ENCODE assay signal across 9 cellular contexts in the genomic region with DNA sequence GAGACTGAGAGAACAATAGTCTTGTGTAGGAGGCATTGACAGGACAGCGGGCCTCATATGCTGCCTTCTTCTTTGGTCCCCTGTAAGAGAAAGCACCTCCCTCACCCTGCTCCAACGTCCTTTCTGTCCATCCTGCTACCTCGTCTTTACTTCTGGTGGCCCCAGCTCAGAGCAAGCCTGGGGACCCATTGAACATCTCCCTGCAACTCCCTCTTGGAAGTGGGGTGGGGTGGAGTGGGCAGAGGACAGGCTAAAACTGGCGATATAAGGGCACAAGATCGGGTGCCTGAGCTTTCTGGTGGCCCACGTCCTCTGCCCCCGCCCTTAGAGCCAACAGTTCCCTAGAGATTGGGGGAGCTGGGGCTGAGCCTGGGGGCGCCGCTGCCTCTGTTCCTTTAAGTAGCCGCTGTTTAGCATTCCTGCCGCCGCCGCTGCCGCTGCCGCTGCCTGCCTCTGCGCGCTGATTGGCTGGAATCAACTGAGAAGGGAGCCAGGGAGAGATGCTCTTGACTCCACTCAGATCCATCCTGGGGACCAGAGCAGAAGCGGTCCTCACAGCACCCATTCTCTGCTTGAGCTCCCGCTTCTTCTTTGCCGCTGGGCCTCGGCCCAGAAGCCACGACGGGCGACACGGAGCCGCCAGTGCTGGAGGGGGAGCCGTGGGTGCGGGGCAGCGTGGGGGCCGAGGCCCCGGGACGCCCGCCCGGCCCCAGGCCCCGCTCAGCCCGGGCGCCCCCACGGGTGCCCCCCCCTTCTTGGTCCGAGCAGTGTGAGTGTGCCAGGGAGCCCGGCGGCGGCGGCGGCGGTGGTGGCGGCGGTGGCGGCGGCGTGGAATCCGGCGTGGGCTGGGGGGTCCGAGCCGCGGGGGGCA. TPM values are rescaled to one million over a fixed set of nuclear protein-coding genes. Genes with fewer than 3 reads are reported as not detected.
DNase-seq lines count a peak whose midpoint lies in the region; ATAC-seq and TF ChIP-seq lines count a peak whose summit lies in the region.
"Had no signal": no experiment of that assay in that cellular context is flagged by ENCODE, and none has a peak within 500 bp of the region (broad histone marks: within the 10 kb centered on the region; RNA-seq: fewer than 3 reads in every experiment).

Gene DLG3 (plus strand): TSS at position 510 of the 871 bp plus-strand sequence. CDS start 367 bp downstream, outside the sequence.

- peak; percentile 6 for DNase-seq in DMS79 (lab: John Stamatoyannopoulos, UW)
- peak in 1 of 2 donors; percentile 33 for DNase-seq in activated T-cell treated with anti-CD3 and anti-CD28 coated beads, Interleukin-2, amount 50 U/mL, for 72 hours
- no peak for DNase-seq in heart left ventricle
- DNase-seq in prostate gland (ENCODE audit: low spot score), result no peak
- DNase-seq in NCI-H446 (lab: John Stamatoyannopoulos, UW), result no peak
- DNase-seq: right lobe of liver had no signal

- H3K9me3 ChIP-seq in heart left ventricle, result no peaks in the 10 kb centered on the region
- no peaks in the 10 kb centered on the region for H3K9me3 ChIP-seq in prostate gland
- H3K9me3 ChIP-seq: right lobe of liver had no signal

- H2AFZ ChIP-seq in KMS-11 (ENCODE audit: low read depth), result peak within 1 kb of the TSS; percentile 38

- H3K36me3 ChIP-seq in KMS-11 (ENCODE audit: insufficient read depth) (no peaks in the 10 kb centered on the region), heart left ventricle (no peaks in the 10 kb centered on the region), prostate gland (no peaks in the 10 kb centered on the region)
- H3K36me3 ChIP-seq: right lobe of liver had no signal

- H3K27ac ChIP-seq in KMS-11, result no peak within 1 kb of the TSS
- no peak within 1 kb of the TSS for H3K27ac ChIP-seq in heart left ventricle
- no peak within 1 kb of the TSS for H3K27ac ChIP-seq in prostate gland
- H3K27ac ChIP-seq: right lobe of liver had no signal

- H3K4me1 ChIP-seq in KMS-11 (ENCODE audit: low read depth, poor library complexity, severe bottlenecking) (peaks cover 8% of the 10 kb centered on the region), heart left ventricle (peaks cover 0 to 7% (median 0%) of the 10 kb centered on the region in 12 donors), prostate gland (replicated peaks) (no peaks in the 10 kb centered on the region)
- H3K4me1 ChIP-seq: right lobe of liver had no signal

- H3K27me3 ChIP-seq in KMS-11 (ENCODE audit: insufficient read depth, low read depth), result no peaks in the 10 kb centered on the region
- peaks cover 0 to 51% (median 8%) of the 10 kb centered on the region in 9 donors for H3K27me3 ChIP-seq in heart left ventricle
- no peaks in the 10 kb centered on the region for H3K27me3 ChIP-seq in prostate gland (replicated peaks; ENCODE audit: insufficient read depth)

- TF ChIP-seq POLR2A in heart left ventricle (IDR thresholded peaks at IDR 0.05) (no peak), prostate gland (IDR thresholded peaks at IDR 0.05) (no peak)

- no peaks in the 10 kb centered on the region for H3K79me2 ChIP-seq in KMS-11 (ENCODE audit: insufficient read depth, low read depth)

- no peaks in the 10 kb centered on the region for H3K36me3 Mint-ChIP-seq in activated T-cell treated with anti-CD3 and anti-CD28 coated beads, Interleukin-2, amount 50 U/mL, for 72 hours (ENCODE audit: insufficient read depth in 2 of 2)

- H3K4me2 ChIP-seq in KMS-11, result peak within 1 kb of the TSS; percentile 25; the same call in 1 of the 2 replicates

- no peak for TF ChIP-seq CTCF in KMS-11 (conservative IDR thresholded peaks at IDR 0.05; ENCODE audit: low read depth, low read length)
- TF ChIP-seq CTCF in heart left ventricle (IDR thresholded peaks at IDR 0.05), result no peak
- no peak for TF ChIP-seq CTCF in prostate gland (IDR thresholded peaks at IDR 0.05)

- intact Hi-C loops in heart left ventricle (cut with DNase I) (no loop called here), prostate gland (cut with DNase I) (no loop called here)

- no peaks in the 10 kb centered on the region for H4K20me1 ChIP-seq in KMS-11 (ENCODE audit: insufficient read depth)

- H3K4me3 Mint-ChIP-seq in activated T-cell treated with anti-CD3 and anti-CD28 coated beads, Interleukin-2, amount 50 U/mL, for 72 hours, result peak within 1 kb of the TSS; percentile 52 to 75

- ATAC-seq in activated T-cell treated with anti-CD3 and anti-CD28 coated beads, Interleukin-2, amount 50 U/mL, for 72 hours (replicated peaks in 1 of 2), result peak; percentile 59 to 76
- ATAC-seq in heart left ventricle, result peak in 3 of 4 donors; percentile 30 to 60 (median 58)
- no peak for ATAC-seq in GM21825 (IDR thresholded peaks at IDR 0.05; ENCODE audit: unreplicated experiment)
- no peak for ATAC-seq in HG03025 (IDR thresholded peaks at IDR 0.05; ENCODE audit: low FRiP score, unreplicated experiment)

- peaks cover 58% of the 10 kb centered on the region for H3K27me3 Mint-ChIP-seq in activated T-cell treated with anti-CD3 and anti-CD28 coated beads, Interleukin-2, amount 50 U/mL, for 72 hours (ENCODE audit: low read depth)

- H3K4me1 Mint-ChIP-seq in activated T-cell treated with anti-CD3 and anti-CD28 coated beads, Interleukin-2, amount 50 U/mL, for 72 hours (ENCODE audit: low read depth), result peaks cover 5% of the 10 kb centered on the region

- WGBS in heart left ventricle, 4 donors, result 3 to 36% (median 9%) methylated on average over 7 to 52 of the region's 55 CpGs
- WGBS in prostate gland, result 9% methylated on average over 13 of the region's 55 CpGs

- no peak within 1 kb of the TSS for H3K27ac Mint-ChIP-seq in activated T-cell treated with anti-CD3 and anti-CD28 coated beads, Interleukin-2, amount 50 U/mL, for 72 hours

- no peaks in the 10 kb centered on the region for H3K9me3 Mint-ChIP-seq in activated T-cell treated with anti-CD3 and anti-CD28 coated beads, Interleukin-2, amount 50 U/mL, for 72 hours

- no peak within 1 kb of the TSS for H3K9ac ChIP-seq in KMS-11

- H3K4me3 ChIP-seq in KMS-11 (IDR thresholded peaks at IDR 0.05; ENCODE audit: insufficient read depth, low read depth, low read length), result no peak within 1 kb of the TSS
- H3K4me3 ChIP-seq in heart left ventricle, result peak within 1 kb of the TSS in 8 of 12 donors; percentile 5 to 42 (median 28)
- H3K4me3 ChIP-seq in prostate gland, result no peak within 1 kb of the TSS
- H3K4me3 ChIP-seq: right lobe of liver had no signal

RNA-seq across cellular contexts. Expression of gene DLG3, which starts in this region (rescaled TPM):
- 10 to 100 TPM; 43.8 to 48.9 TPM for total RNA-seq in activated T-cell treated with anti-CD3 and anti-CD28 coated beads, Interleukin-2, amount 50 U/mL, for 72 hours
- total RNA-seq in heart left ventricle (10 to 100 TPM in 5 of 9 donors, 1 to 10 TPM in 4; 6.8 to 14.8 (median 10.3) TPM), prostate gland (10 to 100 TPM; 11.9 to 29.1 TPM)
- 1 to 10 TPM; 6.1 to 9.1 TPM for polyA plus RNA-seq in heart left ventricle

Comparison
In these comparisons a context has a peak if more than half of its experiments do, and no peak if none do; other contexts are left out.
1. H3K4me3 ChIP-seq: peak in heart left ventricle (8 of 12); none in KMS-11 (single experiment) and prostate gland (0 of 2).
2. ATAC-seq: peak in activated T-cell treated with anti-CD3 and anti-CD28 coated beads, Interleukin-2, amount 50 U/mL, for 72 hours (2 of 2) and heart left ventricle (3 of 4); none in GM21825 (single experiment) and HG03025 (single experiment).